ENCODE assay signal across 36 cellular contexts in the genomic region with DNA sequence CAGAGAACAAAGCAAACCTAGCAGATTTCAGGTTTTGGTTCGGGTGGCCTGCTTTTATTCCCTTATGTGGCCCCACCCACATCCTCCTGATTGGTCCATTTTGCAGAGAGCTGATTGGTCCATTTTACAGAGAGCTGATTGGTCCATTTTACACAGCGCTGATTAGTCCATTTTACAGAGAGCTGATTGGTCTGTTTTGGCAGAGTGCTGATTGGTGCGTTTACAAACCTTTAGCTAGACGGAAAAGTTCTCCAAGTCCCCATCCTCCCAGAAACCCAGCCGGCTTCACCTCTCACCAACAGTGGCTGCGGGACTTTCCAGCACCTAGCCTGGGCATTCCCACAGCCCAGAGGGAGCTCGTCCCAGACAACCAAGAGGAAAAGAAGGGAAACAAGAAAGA. TPM values are rescaled to one million over a fixed set of nuclear protein-coding genes. Genes with fewer than 3 reads are reported as not detected.
"Had no signal": no experiment of that assay in that cellular context is flagged by ENCODE, and none has a peak within 500 bp of the region (broad histone marks: within the 10 kb centered on the region; RNA-seq: fewer than 3 reads in every experiment).

No MANE protein-coding gene starts in this region.

- H3K4me1 Mint-ChIP-seq: activated CD4-positive, alpha-beta memory T cell treated with anti-CD3 and anti-CD28 coated beads, Interleukin-2, amount 10 ng/mL, durations not matched to agents 7 days and 5 days; activated CD4-positive, alpha-beta T cell treated with anti-CD3 and anti-CD28 coated beads, Interleukin-2, amount 10 ng/mL, durations not matched to agents 7 days and 5 days; central memory CD8-positive, alpha-beta T cell had no signal

- ATAC-seq: activated T-cell treated with anti-CD3 and anti-CD28 coated beads, Interleukin-2, amount 50 U/mL, for 72 hours; effector memory CD8-positive, alpha-beta T cell; gastroesophageal sphincter; heart right ventricle had no signal

- H3K36me3 Mint-ChIP-seq: activated naive CD8-positive, alpha-beta T cell had no signal

- H3K4me3 Mint-ChIP-seq: activated CD4-positive, alpha-beta memory T cell treated with anti-CD3 and anti-CD28 coated beads, Interleukin-2, amount 10 ng/mL, durations not matched to agents 7 days and 5 days; activated CD4-positive, alpha-beta T cell treated with anti-CD3 and anti-CD28 coated beads, Interleukin-2, amount 10 ng/mL, durations not matched to agents 7 days and 5 days; activated naive CD8-positive, alpha-beta T cell; activated T-cell treated with anti-CD3 and anti-CD28 coated beads, Interleukin-2, amount 50 U/mL, for 24 hours; activated T-cell treated with anti-CD3 and anti-CD28 coated beads, Interleukin-2, amount 50 U/mL, for 72 hours; central memory CD8-positive, alpha-beta T cell; effector memory CD8-positive, alpha-beta T cell had no signal

- H3K9me3 ChIP-seq: esophagus squamous epithelium had no signal

- H3K27me3 Mint-ChIP-seq: activated CD4-positive, alpha-beta memory T cell treated with anti-CD3 and anti-CD28 coated beads, Interleukin-2, amount 10 ng/mL, durations not matched to agents 7 days and 5 days; activated CD4-positive, alpha-beta T cell treated with anti-CD3 and anti-CD28 coated beads, Interleukin-2, amount 10 ng/mL, durations not matched to agents 7 days and 5 days; activated naive CD8-positive, alpha-beta T cell; activated T-cell treated with anti-CD3 and anti-CD28 coated beads, Interleukin-2, amount 50 U/mL, for 24 hours; central memory CD8-positive, alpha-beta T cell; effector memory CD8-positive, alpha-beta T cell had no signal

- H3K4me3 ChIP-seq: esophagus squamous epithelium, gastroesophageal sphincter, heart right ventricle, hepatocyte had no signal

- H3K27ac Mint-ChIP-seq: activated CD4-positive, alpha-beta memory T cell treated with anti-CD3 and anti-CD28 coated beads, Interleukin-2, amount 10 ng/mL, durations not matched to agents 7 days and 5 days; activated CD4-positive, alpha-beta T cell treated with anti-CD3 and anti-CD28 coated beads, Interleukin-2, amount 10 ng/mL, durations not matched to agents 7 days and 5 days; activated naive CD8-positive, alpha-beta T cell; activated T-cell treated with anti-CD3 and anti-CD28 coated beads, Interleukin-2, amount 50 U/mL, for 24 hours; activated T-cell treated with anti-CD3 and anti-CD28 coated beads, Interleukin-2, amount 50 U/mL, for 72 hours; effector memory CD8-positive, alpha-beta T cell had no signal

- DNase-seq: activated CD4-positive, alpha-beta memory T cell treated with anti-CD3 and anti-CD28 coated beads, Interleukin-2, amount 10 ng/mL, durations not matched to agents 7 days and 5 days; activated CD4-positive, alpha-beta T cell treated with anti-CD3 and anti-CD28 coated beads for 1 hour; activated CD4-positive, alpha-beta T cell treated with anti-CD3 and anti-CD28 coated beads for 4 hours; activated CD4-positive, alpha-beta T cell treated with anti-CD3 and anti-CD28 coated beads, Interleukin-2, amount 10 ng/mL, durations not matched to agents 7 days and 5 days; activated CD4-positive, alpha-beta T cell treated with anti-CD3 and anti-CD28 coated beads, Interleukin-2, amount 50 U/mL, for 4 hours; activated CD8-positive, alpha-beta memory T cell treated with anti-CD3 and anti-CD28 coated beads, Interleukin-2, amount 50 U/mL, for 48 hours; activated effector memory CD4-positive, alpha-beta T cell treated with Interleukin-2 at 50 U/mL for 16 hours; activated gamma-delta T cell treated with Interleukin-2 at 50 U/mL for 16 hours; activated naive CD4-positive, alpha-beta T cell treated with anti-CD3 and anti-CD28 coated beads, Interleukin-2, amount 50 U/mL, for 16 hours; activated naive CD4-positive, alpha-beta T cell treated with Interleukin-2 at 50 U/mL for 16 hours; activated T-cell treated with anti-CD3 and anti-CD28 coated beads for 4 hours; activated T-cell treated with anti-CD3 and anti-CD28 coated beads, Interleukin-2, amount 50 U/mL, for 24 hours; activated T-cell treated with anti-CD3 and anti-CD28 coated beads, Interleukin-2, amount 50 U/mL, for 72 hours; amniotic stem cell; anterior cingulate cortex; brain microvascular endothelial cell; cortex of kidney; dermis blood vessel endothelial cell; effector CD4-positive, alpha-beta T cell; effector memory CD8-positive, alpha-beta T cell; erythroblast; esophagus squamous epithelium; foreskin melanocyte; heart right ventricle; T-helper 2 cell had no signal

RNA-seq across cellular contexts. Expression of a gene that starts 3.2 kb away (rescaled TPM):
- total RNA-seq: activated CD4-positive, alpha-beta memory T cell treated with anti-CD3 and anti-CD28 coated beads, Interleukin-2, amount 10 ng/mL, durations not matched to agents 7 days and 5 days; activated CD4-positive, alpha-beta T cell treated with anti-CD3 and anti-CD28 coated beads, Interleukin-2, amount 10 ng/mL, durations not matched to agents 7 days and 5 days; activated T-cell treated with anti-CD3 and anti-CD28 coated beads, Interleukin-2, amount 50 U/mL, for 72 hours; astrocyte; bronchial epithelial cell; cardiac septum; dermis blood vessel endothelial cell; fibroblast of lung; fibroblast of villous mesenchyme; glomerular endothelial cell; heart right ventricle; hepatocyte had no signal
- polyA plus RNA-seq: adipose tissue, fibroblast of lung, heart right ventricle had no signal
